ENCODE assay signal across 1 cellular context in the genomic region with DNA sequence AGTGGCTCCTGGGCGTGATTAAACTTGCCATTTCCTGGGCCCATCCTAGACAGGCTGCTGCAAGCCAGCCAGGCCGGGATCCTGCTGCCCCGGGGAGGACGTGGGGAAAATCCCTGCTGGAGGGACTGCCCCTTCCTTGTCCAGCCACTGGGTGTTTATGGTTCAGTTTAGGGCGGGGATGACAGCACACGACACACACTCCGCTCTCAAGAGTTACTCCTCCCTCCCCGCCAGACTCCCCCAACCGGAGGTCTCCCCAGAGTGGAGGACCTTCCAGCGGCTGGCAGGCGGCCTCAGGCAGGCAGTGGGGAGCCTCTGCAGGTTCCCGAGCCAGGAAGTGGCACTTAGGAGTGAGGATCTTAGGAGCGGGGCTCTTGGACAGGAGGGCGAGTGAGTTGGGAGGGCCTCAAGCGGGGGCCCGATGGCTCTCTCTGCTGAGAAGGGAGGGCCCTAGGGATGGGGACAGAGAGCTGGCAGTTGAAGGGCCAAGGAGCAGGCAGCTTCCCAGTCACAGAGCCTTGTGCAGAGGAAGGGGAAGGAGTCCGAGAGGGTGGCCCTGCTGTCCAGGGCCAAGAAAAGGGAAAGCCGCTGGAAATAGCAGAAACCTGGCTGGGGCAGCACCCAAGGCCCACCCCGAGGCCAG.
A peak's percentile ranks its signal among the peaks of the same experiment; 100 is the strongest.
TF ChIP-seq lines count a peak whose summit lies in the region.

No MANE protein-coding gene starts in this region.

TF ChIP-seq in GM12878, 131 proteins besides CTCF, POLR2A, EP300 and RAD21:
- no peak for TF ChIP-seq EED (IDR thresholded peaks at IDR 0.05; ENCODE audit: low read depth)
- TF ChIP-seq, protein P1, sequence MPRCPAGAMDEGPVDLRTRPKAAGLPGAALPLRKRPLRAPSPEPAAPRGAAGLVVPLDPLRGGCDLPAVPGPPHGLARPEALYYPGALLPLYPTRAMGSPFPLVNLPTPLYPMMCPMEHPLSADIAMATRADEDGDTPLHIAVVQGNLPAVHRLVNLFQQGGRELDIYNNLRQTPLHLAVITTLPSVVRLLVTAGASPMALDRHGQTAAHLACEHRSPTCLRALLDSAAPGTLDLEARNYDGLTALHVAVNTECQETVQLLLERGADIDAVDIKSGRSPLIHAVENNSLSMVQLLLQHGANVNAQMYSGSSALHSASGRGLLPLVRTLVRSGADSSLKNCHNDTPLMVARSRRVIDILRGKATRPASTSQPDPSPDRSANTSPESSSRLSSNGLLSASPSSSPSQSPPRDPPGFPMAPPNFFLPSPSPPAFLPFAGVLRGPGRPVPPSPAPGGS (IDR thresholded peaks at IDR 0.05; ENCODE audit: borderline replicate concordance, insufficient read depth, low read depth, low read length, poor library complexity, severe bottlenecking), result peak; percentile 12
